Comparison of ENCODE assay signal across 2 cellular contexts in the genomic region with DNA sequence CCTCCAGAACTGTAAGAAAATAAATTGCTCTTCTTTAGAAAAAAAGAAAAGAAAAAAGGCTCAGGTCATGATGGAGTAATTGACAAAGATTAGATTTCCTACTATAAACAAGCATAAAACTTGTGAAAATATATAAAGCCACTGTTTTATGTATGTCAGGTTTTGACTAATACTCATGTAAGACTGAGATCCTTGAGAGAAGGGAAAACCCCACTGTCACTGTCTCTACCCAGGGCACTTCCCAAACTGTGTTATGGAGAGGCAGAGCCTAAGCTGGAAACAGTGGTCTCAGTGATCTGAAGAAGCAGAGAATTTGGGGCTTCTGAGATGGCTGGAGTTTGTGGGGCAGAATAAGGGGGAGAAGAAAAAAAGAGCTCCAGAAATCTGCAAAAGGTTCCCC.
TF ChIP-seq lines count a peak whose summit lies in the region.

No MANE protein-coding gene starts in this region.

TF ChIP-seq in GM12878, 131 proteins besides CTCF, POLR2A, EP300 and RAD21:
- TF ChIP-seq DPF2 (IDR thresholded peaks at IDR 0.05) (no peak), BRCA1 (IDR thresholded peaks at IDR 0.05; ENCODE audit: low read depth, low read length) (no peak), TAF1 (IDR thresholded peaks at IDR 0.05; ENCODE audit: borderline replicate concordance, low read depth, low read length) (no peak), SIX5 (IDR thresholded peaks at IDR 0.05; ENCODE audit: low read depth, low read length, severe bottlenecking) (no peak), ZBTB40 (IDR thresholded peaks at IDR 0.05; ENCODE audit: borderline replicate concordance) (no peak), GATAD2B (conservative IDR thresholded peaks at IDR 0.05; ENCODE audit: low read depth) (no peak), MXI1 (IDR thresholded peaks at IDR 0.05; ENCODE audit: low read depth, low read length) (no peak), SIN3A (IDR thresholded peaks at IDR 0.05; ENCODE audit: low read depth, low read length) (no peak), RBBP5 (conservative IDR thresholded peaks at IDR 0.05) (no peak), PRDM15 (CRISPR knock-in tag; IDR thresholded peaks at IDR 0.05) (no peak), BMI1 (IDR thresholded peaks at IDR 0.05; ENCODE audit: borderline replicate concordance) (no peak), ATF7 (IDR thresholded peaks at IDR 0.05; ENCODE audit: low read depth) (no peak), MEF2B (IDR thresholded peaks at IDR 0.05; ENCODE audit: partially characterized antibody, poor library complexity, severe bottlenecking) (no peak), FOXM1 (IDR thresholded peaks at IDR 0.05; ENCODE audit: low read depth, low read length) (no peak), POLR2AphosphoS5 (IDR thresholded peaks at IDR 0.05; ENCODE audit: low read length) (no peak)

TF ChIP-seq in HEK293T, 16 proteins besides CTCF, POLR2A, EP300 and RAD21:
- TF ChIP-seq ZNF384 (IDR thresholded peaks at IDR 0.05) (no peak), SP1 (IDR thresholded peaks at IDR 0.05) (no peak), FOXA1 (IDR thresholded peaks at IDR 0.05) (no peak), ELF4 (IDR thresholded peaks at IDR 0.05) (no peak), FOXM1 (IDR thresholded peaks at IDR 0.05; ENCODE audit: borderline replicate concordance) (no peak), NFRKB (IDR thresholded peaks at IDR 0.05) (no peak), ARNT (IDR thresholded peaks at IDR 0.05) (no peak), BHLHE40 (IDR thresholded peaks at IDR 0.05; ENCODE audit: borderline replicate concordance) (no peak), TARDBP (IDR thresholded peaks at IDR 0.05) (no peak), SUZ12 (IDR thresholded peaks at IDR 0.05) (no peak), LEF1 (IDR thresholded peaks at IDR 0.05; ENCODE audit: borderline replicate concordance) (no peak), FOXK2 (IDR thresholded peaks at IDR 0.05) (no peak), L3MBTL2 (conservative IDR thresholded peaks at IDR 0.05) (no peak), HDGF (IDR thresholded peaks at IDR 0.05; ENCODE audit: borderline replicate concordance) (no peak), CTBP1 (IDR thresholded peaks at IDR 0.05; ENCODE audit: borderline replicate concordance) (no peak)
- TF ChIP-seq, protein P1, sequence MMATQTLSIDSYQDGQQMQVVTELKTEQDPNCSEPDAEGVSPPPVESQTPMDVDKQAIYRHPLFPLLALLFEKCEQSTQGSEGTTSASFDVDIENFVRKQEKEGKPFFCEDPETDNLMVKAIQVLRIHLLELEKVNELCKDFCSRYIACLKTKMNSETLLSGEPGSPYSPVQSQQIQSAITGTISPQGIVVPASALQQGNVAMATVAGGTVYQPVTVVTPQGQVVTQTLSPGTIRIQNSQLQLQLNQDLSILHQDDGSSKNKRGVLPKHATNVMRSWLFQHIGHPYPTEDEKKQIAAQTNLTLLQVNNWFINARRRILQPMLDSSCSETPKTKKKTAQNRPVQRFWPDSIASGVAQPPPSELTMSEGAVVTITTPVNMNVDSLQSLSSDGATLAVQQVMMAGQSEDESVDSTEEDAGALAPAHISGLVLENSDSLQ (IDR thresholded peaks at IDR 0.05), result no peak
